34 cellular contexts compared by ENCODE assay signal in the genomic region with DNA sequence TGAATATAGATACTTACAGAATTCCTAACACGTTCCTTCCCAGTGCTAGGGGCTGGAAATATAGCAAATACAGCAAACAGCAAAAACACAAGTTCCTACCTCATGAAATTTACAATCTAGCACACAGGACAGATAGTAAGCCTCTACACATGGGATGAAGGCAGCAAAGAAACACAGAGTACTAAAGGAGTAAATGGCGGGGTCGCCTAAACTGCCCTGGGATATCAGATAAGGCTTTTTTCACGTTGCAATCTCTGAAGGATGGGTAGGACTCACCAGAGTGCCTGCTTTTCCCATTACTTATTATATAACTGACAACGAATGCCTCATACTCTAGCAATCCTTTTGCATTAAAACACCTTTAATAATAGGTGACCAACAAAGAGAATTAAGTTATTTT. TPM values are rescaled to one million over a fixed set of nuclear protein-coding genes. Genes with fewer than 3 reads are reported as not detected.
"Had no signal": no experiment of that assay in that cellular context is flagged by ENCODE, and none has a peak within 500 bp of the region (broad histone marks: within the 10 kb centered on the region; RNA-seq: fewer than 3 reads in every experiment).

No MANE protein-coding gene starts in this region.

- DNase-seq: activated CD4-positive, alpha-beta memory T cell treated with anti-CD3 and anti-CD28 coated beads, Interleukin-2, amount 10 ng/mL, durations not matched to agents 7 days and 5 days; activated CD4-positive, alpha-beta T cell treated with anti-CD3 and anti-CD28 coated beads for 1 hour; activated CD4-positive, alpha-beta T cell treated with anti-CD3 and anti-CD28 coated beads for 48 hours; activated CD4-positive, CD25-positive, alpha-beta regulatory T cell; activated gamma-delta T cell treated with Interleukin-2 at 50 U/mL for 16 hours; activated naive CD4-positive, alpha-beta T cell treated with anti-CD3 and anti-CD28 coated beads for 36 hours; activated T-cell treated with anti-CD3 and anti-CD28 coated beads, Interleukin-2, amount 50 U/mL, for 1 hour; adrenal gland; body of pancreas; central memory CD4-positive, alpha-beta T cell; MM.1S; MV-4-11; NCI-H1092; NCI-H1436 treated with DMSO at 0.1 percent for 48 hours; NCI-H1694 treated with DMSO at 0.1 percent for 48 hours; NCI-H2029; NCI-H345; NK-92 treated with Interleukin-12 subunit alpha and Interleukin-12 subunit beta, amount 100 ng/mL, for 24 hours; PC-3; Peyer's patch; RPMI8226; SW 1271; T-helper 1 cell; T-helper 2 cell; T1000; WERI-Rb-1 had no signal

- H3K4me3 Mint-ChIP-seq: activated CD4-positive, alpha-beta memory T cell treated with anti-CD3 and anti-CD28 coated beads, Interleukin-2, amount 10 ng/mL, durations not matched to agents 7 days and 5 days; activated naive CD4-positive, alpha-beta T cell treated with anti-CD3 and anti-CD28 coated beads for 36 hours had no signal

- H3K27ac Mint-ChIP-seq: activated CD4-positive, alpha-beta memory T cell treated with anti-CD3 and anti-CD28 coated beads, Interleukin-2, amount 10 ng/mL, durations not matched to agents 7 days and 5 days; activated naive CD4-positive, alpha-beta T cell treated with anti-CD3 and anti-CD28 coated beads for 36 hours; activated T-helper 2 cell treated with anti-CD3 and anti-CD28 coated beads, Interferon-gamma antibody, Interleukin-2, Interleukin-4, amounts not matched to agents 10 μg/mL and 5 μg/mL and 100 μg/mL, durations not matched to agents 14 hours and 24 hours and 36 hours had no signal

- H3K9me3 Mint-ChIP-seq: activated CD4-positive, alpha-beta memory T cell treated with anti-CD3 and anti-CD28 coated beads, Interleukin-2, amount 10 ng/mL, durations not matched to agents 7 days and 5 days; activated naive CD4-positive, alpha-beta T cell treated with anti-CD3 and anti-CD28 coated beads for 36 hours; activated naive CD4-positive, alpha-beta T cell treated with anti-CD3 and anti-CD28 coated beads, Interleukin-2, amount 50 U/mL, for 72 hours; activated T-helper 2 cell treated with anti-CD3 and anti-CD28 coated beads, Interferon-gamma antibody, Interleukin-2, Interleukin-4, amounts not matched to agents 10 μg/mL and 5 μg/mL and 100 μg/mL, durations not matched to agents 14 hours and 24 hours and 36 hours had no signal

- H3K27me3 Mint-ChIP-seq: activated CD4-positive, alpha-beta memory T cell treated with anti-CD3 and anti-CD28 coated beads, Interleukin-2, amount 10 ng/mL, durations not matched to agents 7 days and 5 days had no signal

- ATAC-seq: activated naive CD4-positive, alpha-beta T cell treated with anti-CD3 and anti-CD28 coated beads, Interleukin-2, amount 50 U/mL, for 72 hours; body of pancreas; PC-3 had no signal

- H3K27ac ChIP-seq: adrenal gland, body of pancreas, breast epithelium, KMS-11, Peyer's patch, WERI-Rb-1 had no signal

- H3K36me3 Mint-ChIP-seq: activated naive CD4-positive, alpha-beta T cell treated with anti-CD3 and anti-CD28 coated beads, Interleukin-2, amount 50 U/mL, for 72 hours had no signal

- H3K4me1 Mint-ChIP-seq: activated CD4-positive, alpha-beta memory T cell treated with anti-CD3 and anti-CD28 coated beads, Interleukin-2, amount 10 ng/mL, durations not matched to agents 7 days and 5 days had no signal

- H3K4me1 ChIP-seq: adrenal gland, body of pancreas, breast epithelium, Peyer's patch had no signal

- H3K27me3 ChIP-seq: adrenal gland, body of pancreas, breast epithelium, Peyer's patch had no signal

- H3K9me3 ChIP-seq: adrenal gland, body of pancreas, breast epithelium, Peyer's patch had no signal

- H3K4me3 ChIP-seq: adrenal gland, body of pancreas, breast epithelium, Peyer's patch had no signal

- H3K36me3 ChIP-seq: adrenal gland, breast epithelium, Peyer's patch, WERI-Rb-1 had no signal

RNA-seq across cellular contexts. Expression of a gene that starts 57.1 kb away (rescaled TPM):
- total RNA-seq: activated CD4-positive, alpha-beta memory T cell treated with anti-CD3 and anti-CD28 coated beads, Interleukin-2, amount 10 ng/mL, durations not matched to agents 7 days and 5 days; activated CD8-positive, alpha-beta memory T cell treated with anti-CD3 and anti-CD28 coated beads for 36 hours; activated naive CD4-positive, alpha-beta T cell treated with anti-CD3 and anti-CD28 coated beads for 36 hours; activated naive CD4-positive, alpha-beta T cell treated with anti-CD3 and anti-CD28 coated beads, Interleukin-2, amount 50 U/mL, for 72 hours; activated T-helper 2 cell treated with anti-CD3 and anti-CD28 coated beads, Interferon-gamma antibody, Interleukin-2, Interleukin-4, amounts not matched to agents 10 μg/mL and 5 μg/mL and 100 μg/mL, durations not matched to agents 14 hours and 24 hours and 36 hours; astrocyte; breast epithelium; LHCN-M2; NCI-H460; PC-3 had no signal
